Comparison of ENCODE assay signal across 14 cellular contexts in genomic region chr20:10660661-10661060, GRCh38. TPM values are rescaled to one million over a fixed set of nuclear protein-coding genes. Genes with fewer than 3 reads are reported as not detected.
A peak's percentile ranks its signal among the peaks of the same experiment; 100 is the strongest.
DNase-seq lines count a peak whose midpoint lies in the region; ATAC-seq, FAIRE-seq and TF ChIP-seq lines count a peak whose summit lies in the region.
"Had no signal": no experiment of that assay in that cellular context is flagged by ENCODE, and none has a peak within 500 bp of the region (broad histone marks: within the 10 kb centered on the region; RNA-seq: fewer than 3 reads in every experiment).

No MANE protein-coding gene starts in this region.

- peaks cover 87% of the 10 kb centered on the region for H3K79me2 ChIP-seq in HepG2 (ENCODE audit: insufficient read depth, low read length)

- TF ChIP-seq RAD21 in HepG2 (CRISPR knock-in tag; IDR thresholded peaks at IDR 0.05) = no peak

- peaks cover 34% of the 10 kb centered on the region for H4K20me1 ChIP-seq in HepG2 (ENCODE audit: insufficient read depth, low read length)

- H3K27ac ChIP-seq in HepG2 (ENCODE audit: extremely low read length, insufficient read depth, low read length) = peak overlapping the region; percentile 7
- peak overlapping the region in 1 of 3 donors; percentile 18 for H3K27ac ChIP-seq in right lobe of liver
- H3K27ac ChIP-seq in foreskin keratinocyte = peak overlapping the region; percentile 7
- H3K27ac ChIP-seq in pancreas = peak overlapping the region in 3 of 4 donors; percentile 48 to 66 (median 51)
- peak overlapping the region; percentile 46 to 58 for H3K27ac ChIP-seq in aorta (ENCODE audit: low read depth in 1 of 2, low read length in 2 of 2)
- H3K27ac ChIP-seq: testis had no signal

- in situ Hi-C loops in HepG2 (cut with HindIII; ENCODE audit: extremely low pct_ligation_motif_present, low pct_unique_long_range_greater_than_20kb) = loop anchor here (5.0 kb wide), 1 partner anchor 108 kb away; no protein-coding TSS in a partner anchor

- H3K9ac ChIP-seq in HepG2 (ENCODE audit: insufficient read depth, low read depth, low read length) = no peak overlapping the region

- no TSS peak for BruUV-seq in HepG2 (replicated peaks; lab: Mats Ljungman, UMichigan)

- no peak overlapping the region for H3K4me2 ChIP-seq in HepG2 (ENCODE audit: low read depth, low read length)

- H3K27me3 ChIP-seq in HepG2 (ENCODE audit: control insufficient read depth in 1 of 2, insufficient read depth in 2 of 2, low read length in 2 of 2) (no peaks in the 10 kb centered on the region), right lobe of liver (no peaks in the 10 kb centered on the region), foreskin keratinocyte (no peaks in the 10 kb centered on the region), pancreas (no peaks in the 10 kb centered on the region), aorta (ENCODE audit: control insufficient read depth in 1 of 2, insufficient read depth in 2 of 2, low read length in 1 of 2) (no peaks in the 10 kb centered on the region)
- H3K27me3 ChIP-seq: testis had no signal

- POLR2A ChIA-PET in HepG2 (lab: Yijun Ruan, JAX) = interaction anchor here (1.6 to 2.7 kb wide), 3 partner anchors 8 to 95 kb away, joined by 3 to 39 read pairs (median 5); partner anchors contain the start of gene JAG1

- TF ChIP-seq CTCF in HepG2 (CRISPR knock-in tag; IDR thresholded peaks at IDR 0.05) (no peak), right lobe of liver (IDR thresholded peaks at IDR 0.05) (no peak), foreskin keratinocyte (conservative IDR thresholded peaks at IDR 0.05) (no peak), pancreas (IDR thresholded peaks at IDR 0.05) (no peak)

- WGBS in HepG2 (ENCODE audit: low lambda C conversion rate) = 95% methylated on average over 11 of the region's 11 CpGs
- 64% methylated on average over 8 of the region's 11 CpGs for WGBS in right lobe of liver (ENCODE audit: insufficient coverage, low coverage, low lambda C conversion rate, missing lambda C conversion rate)
- 77 to 78% methylated on average over 11 of the region's 11 CpGs for WGBS in pancreas, 2 donors
- WGBS in aorta, 2 donors = 5 to 6% methylated on average over 11 of the region's 11 CpGs

- H2AFZ ChIP-seq in HepG2 (ENCODE audit: low read length) = no peak overlapping the region

- CTCF ChIA-PET in HepG2 (lab: Yijun Ruan, JAX; ENCODE audit: low intra/inter-chr PET ratio, low total read pairs) = no interaction called here

- FAIRE-seq in HepG2 (lab: Jason Lieb, UNC) (no peak), pancreas (lab: Jason Lieb, UNC) (no peak)
- FAIRE-seq: kidney had no signal

- H3K9me3 ChIP-seq in HepG2 (ENCODE audit: low read length) = no peaks in the 10 kb centered on the region
- H3K9me3 ChIP-seq in right lobe of liver = no peaks in the 10 kb centered on the region
- H3K9me3 ChIP-seq in pancreas = no peaks in the 10 kb centered on the region
- H3K9me3 ChIP-seq in aorta (ENCODE audit: control insufficient read depth, low read length) = no peaks in the 10 kb centered on the region
- H3K9me3 ChIP-seq: testis had no signal

- TF ChIP-seq POLR2A in HepG2 (IDR thresholded peaks at IDR 0.05; ENCODE audit: insufficient read depth in 1 of 2, low read depth in 2 of 2, low read length in 2 of 2) = no peak; a peak in 1 of 4 replicates
- TF ChIP-seq POLR2A in right lobe of liver (IDR thresholded peaks at IDR 0.05) = no peak

- DNase-seq in HepG2 (ENCODE audit: low spot score) (no peak), right lobe of liver (no peak), foreskin keratinocyte (no peak), pancreas (no peak), aorta (no peak), midbrain (lab: John Stamatoyannopoulos, UW) (no peak), HT-29 (ENCODE audit: low spot score) (no peak), SHP77 treated with DMSO at 0.1 percent for 48 hours (lab: John Stamatoyannopoulos, UW) (no peak)
- DNase-seq: activated CD4-positive, alpha-beta T cell treated with anti-CD3 and anti-CD28 coated beads for 4 hours; central memory CD4-positive, alpha-beta T cell; DMS53; kidney; SW 1271; testis had no signal

- intact Hi-C loops in HepG2 (cut with micrococcal nuclease; ENCODE audit: unreplicated experiment) (loop anchor here (10.0 kb wide), 1 partner anchor 196 kb away; no protein-coding TSS in a partner anchor), right lobe of liver (cut with DNase I) (no loop called here), pancreas (cut with DNase I) (no loop called here), aorta (cut with DNase I) (loop anchor here in 1 of 2 donors (5.0 kb wide), 1 partner anchor 53 kb away; no protein-coding TSS in a partner anchor)

- H3K36me3 ChIP-seq in HepG2 (replicated peaks in 1 of 2; ENCODE audit: control insufficient read depth in 1 of 2, insufficient read depth in 2 of 2, low read length in 2 of 2) = peaks cover 64 to 89% of the 10 kb centered on the region in 2 experiments
- H3K36me3 ChIP-seq in right lobe of liver = no peaks in the 10 kb centered on the region
- H3K36me3 ChIP-seq in pancreas = peaks cover 0 to 43% (median 11%) of the 10 kb centered on the region in 3 donors
- peaks cover 0 to 17% of the 10 kb centered on the region in 2 donors for H3K36me3 ChIP-seq in aorta (ENCODE audit: control insufficient read depth in 1 of 2, insufficient read depth in 2 of 2, low read length in 1 of 2)

- H3K4me3 ChIP-seq in HepG2 (replicated peaks in 1 of 3; ENCODE audit: insufficient read depth in 1 of 3, low read depth in 2 of 3, low read length in 3 of 3) (no peak overlapping the region), right lobe of liver (no peak overlapping the region), pancreas (no peak overlapping the region), aorta (ENCODE audit: low read length in 2 of 2) (no peak overlapping the region)
- H3K4me3 ChIP-seq: testis had no signal

- peaks cover 71% of the 10 kb centered on the region for H3K4me1 ChIP-seq in HepG2 (ENCODE audit: insufficient read depth, low read length)
- no peaks in the 10 kb centered on the region for H3K4me1 ChIP-seq in right lobe of liver
- H3K4me1 ChIP-seq in foreskin keratinocyte = peaks cover 42% of the 10 kb centered on the region
- H3K4me1 ChIP-seq in pancreas = peaks cover 55 to 72% (median 59%) of the 10 kb centered on the region in 3 donors
- peaks cover 4 to 22% of the 10 kb centered on the region in 2 donors for H3K4me1 ChIP-seq in aorta (ENCODE audit: control insufficient read depth in 1 of 2, insufficient read depth in 2 of 2, low read length in 2 of 2)

- TF ChIP-seq EP300 in HepG2 (IDR thresholded peaks at IDR 0.05; ENCODE audit: low read depth in 2 of 2, low read length in 2 of 2) (no peak), HepG2 (CRISPR knock-in tag; IDR thresholded peaks at IDR 0.05; ENCODE audit: borderline replicate concordance) (no peak)

- ATAC-seq in HepG2 = no peak; the same call in 2 of the 3 replicates
- no peak for ATAC-seq in right lobe of liver
- ATAC-seq in foreskin keratinocyte = peak; percentile 54
- ATAC-seq in pancreas = no peak
- ATAC-seq in aorta (ENCODE audit: low FRiP score) = no peak

TF ChIP-seq in HepG2, 621 proteins besides CTCF, POLR2A, EP300 and RAD21 (continues in another document):
- TF ChIP-seq ZNF776 (CRISPR knock-in tag; IDR thresholded peaks at IDR 0.05) = no peak
- TF ChIP-seq, protein P1, sequence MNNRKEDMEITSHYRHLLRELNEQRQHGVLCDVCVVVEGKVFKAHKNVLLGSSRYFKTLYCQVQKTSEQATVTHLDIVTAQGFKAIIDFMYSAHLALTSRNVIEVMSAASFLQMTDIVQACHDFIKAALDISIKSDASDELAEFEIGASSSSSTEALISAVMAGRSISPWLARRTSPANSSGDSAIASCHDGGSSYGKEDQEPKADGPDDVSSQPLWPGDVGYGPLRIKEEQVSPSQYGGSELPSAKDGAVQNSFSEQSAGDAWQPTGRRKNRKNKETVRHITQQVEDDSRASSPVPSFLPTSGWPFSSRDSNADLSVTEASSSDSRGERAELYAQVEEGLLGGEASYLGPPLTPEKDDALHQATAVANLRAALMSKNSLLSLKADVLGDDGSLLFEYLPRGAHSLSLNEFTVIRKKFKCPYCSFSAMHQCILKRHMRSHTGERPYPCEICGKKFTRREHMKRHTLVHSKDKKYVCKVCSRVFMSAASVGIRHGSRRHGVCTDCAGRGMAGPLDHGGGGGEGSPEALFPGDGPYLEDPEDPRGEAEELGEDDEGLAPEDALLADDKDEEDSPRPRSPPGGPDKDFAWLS (CRISPR knock-in tag; IDR thresholded peaks at IDR 0.05; ENCODE audit: borderline replicate concordance) = no peak
- TF ChIP-seq JUNB (CRISPR knock-in tag; IDR thresholded peaks at IDR 0.05; ENCODE audit: borderline replicate concordance) = no peak

RNA-seq across cellular contexts. Expression of gene JAG1, which starts 13.1 kb away (rescaled TPM):
- total RNA-seq in HepG2 (2016; rRNA removed; fragmentation: Illumina TruSeq; extraction: Trizol) (18.1 and 56.3 TPM in 2 replicates), right lobe of liver (1 to 10 TPM; 3.1 to 8.5 (median 6.7) TPM), foreskin keratinocyte (150 and 236 TPM in 2 replicates), pancreas (10 to 100 TPM; 22.6 to 60.1 (median 27.4) TPM), aorta (100 to 1,000 TPM; 133 to 226 TPM)
- total RNA-seq in HepG2 (2016; cell fraction: cytosol; rRNA removed; fragmentation: Illumina TruSeq; extraction: Trizol; ENCODE audit: low read depth) = 30.6 and 34.3 TPM in 2 replicates
- 15.5 and 55.3 TPM in 2 replicates for total RNA-seq in HepG2 (2016; cell fraction: insoluble cytoplasmic fraction; rRNA removed; fragmentation: Illumina TruSeq; extraction: Trizol)
- total RNA-seq in HepG2 (2016; cell fraction: membrane; rRNA removed; fragmentation: Illumina TruSeq; extraction: Trizol) = 13.4 and 15.1 TPM in 2 replicates
- total RNA-seq in HepG2 (2016; cell fraction: nucleus; rRNA removed; fragmentation: Illumina TruSeq; extraction: Trizol) = 102 and 121 TPM in 2 replicates
- polyA plus RNA-seq in HepG2 (2011; rRNA removed) (43.0 and 47.1 TPM in 2 replicates), foreskin keratinocyte (29.9 and 36.7 TPM in 2 replicates), pancreas (10 to 100 TPM; 13.9 to 14.6 TPM), aorta (100 to 1,000 TPM in 1 of 2 donors, 10 to 100 TPM in 1; 22.4 to 166 TPM)
- polyA plus RNA-seq in HepG2 (2011; cell fraction: cytosol; rRNA removed) = 33.0 and 33.7 TPM in 2 replicates
- polyA plus RNA-seq in HepG2 (2011; cell fraction: nucleus; rRNA removed) = 120 and 155 TPM in 2 replicates
- polyA plus RNA-seq in HepG2 (2012) = 35.8 and 54.0 TPM in 2 replicates
- polyA plus RNA-seq in HepG2 (2016; cell fraction: cytosol; fragmentation: Illumina TruSeq; extraction: Trizol; ENCODE audit: low read depth) = 0.86 and 1.3 TPM in 2 replicates
- polyA plus RNA-seq in HepG2 (2016; cell fraction: insoluble cytoplasmic fraction; fragmentation: Illumina TruSeq; extraction: Trizol; ENCODE audit: low read depth) = 9.4 and 10.2 TPM in 2 replicates
- polyA plus RNA-seq in HepG2 (2016; cell fraction: membrane; fragmentation: Illumina TruSeq; extraction: Trizol; ENCODE audit: low read depth) = 2.2 and 3.0 TPM in 2 replicates
- 112 and 122 TPM in 2 replicates for polyA plus RNA-seq in HepG2 (2016; cell fraction: nucleus; fragmentation: Illumina TruSeq; extraction: Trizol; ENCODE audit: insufficient read depth, low read depth)
- polyA minus RNA-seq in HepG2 (2011; rRNA and poly(A)+ RNA removed; ENCODE audit: low replicate concordance) = 8.0 and 192 TPM in 2 replicates
- polyA minus RNA-seq in HepG2 (2011; cell fraction: cytosol; rRNA and poly(A)+ RNA removed) = 103 and 108 TPM in 2 replicates
- polyA minus RNA-seq in HepG2 (2011; cell fraction: nucleus; rRNA and poly(A)+ RNA removed) = 248 and 302 TPM in 2 replicates
- total RNA-seq in HT-29 (2014; rRNA removed; shearing (Covaris generic)) = 13.9 and 15.5 TPM in 2 replicates
